33 cellular contexts compared by ENCODE assay signal in genomic region chr2:76517238-76517909, GRCh38.
"Had no signal": no experiment of that assay in that cellular context is flagged by ENCODE, and none has a peak within 500 bp of the region (broad histone marks: within the 10 kb centered on the region; RNA-seq: fewer than 3 reads in every experiment).

No MANE protein-coding gene starts in this region.

- H3K4me1 ChIP-seq: parathyroid adenoma, psoas muscle, spleen, suprapubic skin, testis, tibial artery, transverse colon, upper lobe of right lung, uterus had no signal

- H3K27ac Mint-ChIP-seq: naive thymus-derived CD8-positive, alpha-beta T cell; natural killer cell treated with Interleukin-12 subunit alpha and Interleukin-12 subunit beta and Interleukin-15 and Interleukin-18, amount 100 ng/mL, for 72 hours; nephron progenitor cell; progenitor cell of endocrine pancreas; stimulated activated memory B cell treated with anti-CD40 and anti-IgM and Interleukin-4, amounts not matched to agents 10 μg/mL and 1 μg/mL and 100 μg/mL, for 72 hours; stimulated activated naive CD8-positive, alpha-beta T cell treated with anti-CD3 and anti-CD28 coated beads, Interleukin-15, amount 100 ng/mL, for 72 hours; type B pancreatic cell had no signal

- H3K27me3 Mint-ChIP-seq: naive thymus-derived CD8-positive, alpha-beta T cell; natural killer cell treated with Interleukin-12 subunit alpha and Interleukin-12 subunit beta and Interleukin-15 and Interleukin-18, amount 100 ng/mL, for 72 hours; progenitor cell of endocrine pancreas; stimulated activated memory B cell treated with anti-CD40 and anti-IgM and Interleukin-4, amounts not matched to agents 10 μg/mL and 1 μg/mL and 100 μg/mL, for 72 hours; stimulated activated naive CD8-positive, alpha-beta T cell treated with anti-CD3 and anti-CD28 coated beads, Interleukin-15, amount 100 ng/mL, for 72 hours; type B pancreatic cell had no signal

- H3K27ac ChIP-seq: neutrophil, ovary, parathyroid adenoma, psoas muscle, skin epidermis, spleen, suprapubic skin, testis, tibial artery, transverse colon, upper lobe of right lung, uterus had no signal

- H3K36me3 ChIP-seq: neutrophil, ovary, spleen, suprapubic skin, tibial artery, transverse colon, upper lobe of right lung, uterus had no signal

- H3K9me3 ChIP-seq: neutrophil, ovary, psoas muscle, suprapubic skin, testis, tibial artery, transverse colon, upper lobe of right lung, uterus had no signal

- H3K9ac ChIP-seq: parathyroid adenoma had no signal

- H3K36me3 Mint-ChIP-seq: naive thymus-derived CD8-positive, alpha-beta T cell; stimulated activated memory B cell treated with anti-CD40 and anti-IgM and Interleukin-4, amounts not matched to agents 10 μg/mL and 1 μg/mL and 100 μg/mL, for 72 hours; type B pancreatic cell had no signal

- H3K4me1 Mint-ChIP-seq: naive thymus-derived CD8-positive, alpha-beta T cell; nephron progenitor cell; neural crest cell; stimulated activated memory B cell treated with anti-CD40 and anti-IgM and Interleukin-4, amounts not matched to agents 10 μg/mL and 1 μg/mL and 100 μg/mL, for 72 hours; stimulated activated naive CD8-positive, alpha-beta T cell treated with anti-CD3 and anti-CD28 coated beads, Interleukin-15, amount 100 ng/mL, for 72 hours had no signal

- H3K4me3 ChIP-seq: ovary, psoas muscle, skin epidermis, smooth muscle cell, spleen, suprapubic skin, testis, tibial artery, transverse colon, upper lobe of right lung, uterus had no signal

- H3K4me2 ChIP-seq: smooth muscle cell had no signal

- H3K79me2 ChIP-seq: parathyroid adenoma had no signal

- DNase-seq: naive thymus-derived CD8-positive, alpha-beta T cell; nephron progenitor cell; nucleus accumbens; ovary; posterior cingulate gyrus; psoas muscle; right cardiac atrium; spleen; stimulated activated CD4-positive, alpha-beta T cell treated with anti-CD3 and anti-CD28 coated beads, Interleukin-12 subunit alpha, Interleukin-12 subunit beta, amount 100 ng/mL, for 4 hours; stimulated activated CD4-positive, alpha-beta T cell treated with anti-CD3 and anti-CD28 coated beads, Interleukin-1b, Interleukin-23, amount 100 ng/mL, for 48 hours; stimulated activated CD4-positive, alpha-beta T cell treated with anti-CD3 and anti-CD28 coated beads, Interleukin-4, amount 100 ng/mL, for 1 hour; stimulated activated CD4-positive, alpha-beta T cell treated with anti-CD3 and anti-CD28 coated beads, Interleukin-4, amount 100 ng/mL, for 4 hours; stimulated activated CD8-positive, alpha-beta memory T cell treated with anti-CD3 and anti-CD28 coated beads, Interleukin-4, amount 100 ng/mL, for 48 hours; stimulated activated naive CD4-positive, alpha-beta T cell; stimulated activated naive CD8-positive, alpha-beta T cell treated with anti-CD3 and anti-CD28 coated beads, Interleukin-15, amount 100 ng/mL, for 72 hours; stimulated activated naive CD8-positive, alpha-beta T cell treated with anti-CD3 and anti-CD28 coated beads, Interleukin-15, Interleukin-2, amounts not matched to agents 100 U/mL and 50 U/mL, for 24 hours; substantia nigra; testis; tibial artery; transverse colon; upper lobe of right lung; uterus had no signal

- H3K9me3 Mint-ChIP-seq: type B pancreatic cell had no signal

- ATAC-seq: naive thymus-derived CD8-positive, alpha-beta T cell; natural killer cell treated with Interleukin-12 subunit alpha and Interleukin-12 subunit beta and Interleukin-15 and Interleukin-18, amount 100 ng/mL, for 72 hours; psoas muscle; right cardiac atrium; sciatic nerve; stimulated activated memory B cell treated with anti-CD40 and anti-IgM and Interleukin-4, amounts not matched to agents 10 μg/mL and 1 μg/mL and 100 μg/mL, for 72 hours; stimulated activated naive CD8-positive, alpha-beta T cell treated with anti-CD3 and anti-CD28 coated beads, Interleukin-15, amount 100 ng/mL, for 72 hours; stimulated activated naive CD8-positive, alpha-beta T cell treated with anti-CD3 and anti-CD28 coated beads, Interleukin-15, Interleukin-2, amounts not matched to agents 100 U/mL and 50 U/mL, for 24 hours; upper lobe of right lung had no signal

- H3K4me3 Mint-ChIP-seq: naive thymus-derived CD8-positive, alpha-beta T cell; natural killer cell treated with Interleukin-12 subunit alpha and Interleukin-12 subunit beta and Interleukin-15 and Interleukin-18, amount 100 ng/mL, for 72 hours; nephron progenitor cell; neural crest cell; stimulated activated memory B cell treated with anti-CD40 and anti-IgM and Interleukin-4, amounts not matched to agents 10 μg/mL and 1 μg/mL and 100 μg/mL, for 72 hours; stimulated activated naive CD8-positive, alpha-beta T cell treated with anti-CD3 and anti-CD28 coated beads, Interleukin-15, amount 100 ng/mL, for 72 hours; type B pancreatic cell had no signal

- H3K27me3 ChIP-seq: neutrophil, ovary, spleen, suprapubic skin, testis, tibial artery, transverse colon, upper lobe of right lung, uterus had no signal

- H2AFZ ChIP-seq: parathyroid adenoma had no signal
